ENCODE assay signal across 9 cellular contexts in the genomic region with DNA sequence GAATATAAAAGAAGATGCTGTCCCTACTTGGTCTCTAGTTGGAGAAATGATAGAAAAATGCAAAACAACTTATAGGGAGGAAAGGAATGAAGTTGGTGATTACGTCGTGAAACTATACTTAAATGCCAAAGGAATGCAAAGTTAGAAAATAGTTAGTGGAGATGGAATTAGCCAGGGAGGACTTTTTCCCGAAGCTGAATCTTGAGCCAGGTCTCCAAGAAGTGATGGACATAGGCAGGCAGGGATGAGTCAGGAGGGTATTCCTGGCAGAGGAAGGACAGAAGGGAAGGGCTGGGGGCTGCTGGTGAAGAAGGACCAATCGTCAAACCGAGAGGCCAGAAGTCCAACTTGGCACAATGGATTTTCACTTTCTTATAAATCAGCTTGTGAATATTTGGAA. TPM values are rescaled to one million over a fixed set of nuclear protein-coding genes. Genes with fewer than 3 reads are reported as not detected.
DNase-seq lines count a peak whose midpoint lies in the region; ATAC-seq and TF ChIP-seq lines count a peak whose summit lies in the region.
"Had no signal": no experiment of that assay in that cellular context is flagged by ENCODE, and none has a peak within 500 bp of the region (broad histone marks: within the 10 kb centered on the region; RNA-seq: fewer than 3 reads in every experiment).

No MANE protein-coding gene starts in this region.

- H3K4me1 ChIP-seq in heart right ventricle (peaks cover 0 to 53% (median 27%) of the 10 kb centered on the region in 9 donors), vagina (peaks cover 63% of the 10 kb centered on the region)

- H3K27me3 ChIP-seq in heart right ventricle, result no peaks in the 10 kb centered on the region
- no peaks in the 10 kb centered on the region for H3K27me3 ChIP-seq in vagina

- H3K27me3 Mint-ChIP-seq in brain, result peaks cover 4% of the 10 kb centered on the region
- H3K27me3 Mint-ChIP-seq in memory B cell, result no peaks in the 10 kb centered on the region

- no peaks in the 10 kb centered on the region for H3K9me3 Mint-ChIP-seq in brain
- H3K9me3 Mint-ChIP-seq in memory B cell, result no peaks in the 10 kb centered on the region

- H3K36me3 ChIP-seq in heart right ventricle (no peaks in the 10 kb centered on the region), vagina (no peaks in the 10 kb centered on the region)

- H3K4me3 ChIP-seq in heart right ventricle (peak overlapping the region; percentile 61 to 90 (median 78)), vagina (peak overlapping the region; percentile 57 to 68)

- intact Hi-C loops in heart right ventricle (cut with DNase I), result loop anchor here in 1 of 10 donors (10.0 kb wide), 1 partner anchor 96 kb away; no protein-coding TSS in a partner anchor
- intact Hi-C loops in Right ventricle myocardium superior (cut with DNase I), result no loop called here
- intact Hi-C loops in vagina (cut with DNase I), result loop anchor here (10.0 kb wide), 1 partner anchor 96 kb away; no protein-coding TSS in a partner anchor

- no peaks in the 10 kb centered on the region for H3K9me3 ChIP-seq in heart right ventricle
- no peaks in the 10 kb centered on the region for H3K9me3 ChIP-seq in vagina

- H3K36me3 Mint-ChIP-seq in brain, result peaks cover 7% of the 10 kb centered on the region
- H3K36me3 Mint-ChIP-seq in memory B cell, result peaks cover 3% of the 10 kb centered on the region

- no peak for TF ChIP-seq POLR2A in vagina (IDR thresholded peaks at IDR 0.05)

- ATAC-seq in heart right ventricle (no peak), Right ventricle myocardium superior (ENCODE audit: poor library complexity) (no peak), memory B cell (ENCODE audit: low read depth) (no peak), GM18511 (IDR thresholded peaks at IDR 0.05; ENCODE audit: unreplicated experiment) (no peak)

- WGBS in heart right ventricle, 2 donors, result 33 to 41% methylated on average over 5 of the region's 5 CpGs

- H3K4me3 Mint-ChIP-seq in brain, result peak overlapping the region; percentile 87 to 90 (median 88)
- H3K4me3 Mint-ChIP-seq in memory B cell, result peak overlapping the region; percentile 88

- H3K4me1 Mint-ChIP-seq in brain, result peaks cover 58% of the 10 kb centered on the region
- H3K4me1 Mint-ChIP-seq in memory B cell, result peaks cover 28% of the 10 kb centered on the region

- DNase-seq in heart right ventricle (no peak), Right ventricle myocardium superior (no peak), memory B cell (ENCODE audit: low spot score in 2 of 2) (no peak), vagina (ENCODE audit: extremely low spot score in 2 of 2) (no peak), NOMO-1 treated with dmso at 0.1 percent for 144 hours (lab: John Stamatoyannopoulos, UW; ENCODE audit: unreplicated experiment) (no peak), DMS153 treated with DMSO at 0.1 percent for 48 hours (lab: John Stamatoyannopoulos, UW; ENCODE audit: unreplicated experiment) (no peak)
- DNase-seq: SHP77 had no signal

- no peak for TF ChIP-seq CTCF in heart right ventricle (IDR thresholded peaks at IDR 0.05)
- TF ChIP-seq CTCF in brain (conservative IDR thresholded peaks at IDR 0.05), result no peak
- TF ChIP-seq CTCF in vagina (IDR thresholded peaks at IDR 0.05), result no peak

- H3K27ac Mint-ChIP-seq in brain (peak overlapping the region; percentile 84 to 95 (median 87)), memory B cell (no peak overlapping the region)

- H3K27ac ChIP-seq in heart right ventricle (peak overlapping the region in 1 of 10 donors; percentile 91), vagina (peak overlapping the region; percentile 83)

RNA-seq across cellular contexts. Expression of gene SNTB2, which starts 1.8 kb away (rescaled TPM):
- total RNA-seq in heart right ventricle, result 10 to 100 TPM in 3 of 10 donors, 1 to 10 TPM in 7; 8.1 to 15.7 (median 9.5) TPM
- polyA plus RNA-seq in heart right ventricle, result 1 to 10 TPM; 3.0 to 4.0 TPM
- total RNA-seq in Right ventricle myocardium superior, result 12.3 TPM
- 3.4 TPM for polyA plus RNA-seq in brain (ENCODE audit: insufficient read depth, low read depth, low replicate concordance)
- 50.8 TPM for total RNA-seq in vagina

RNA-seq across cellular contexts. Expression of gene UTP4, which starts 56.3 kb away (rescaled TPM):
- total RNA-seq in heart right ventricle, result 10 to 100 TPM; 19.1 to 32.8 (median 26.8) TPM
- 10 to 100 TPM; 13.0 to 22.8 TPM for polyA plus RNA-seq in heart right ventricle
- 24.1 TPM for total RNA-seq in Right ventricle myocardium superior
- 36.3 TPM for polyA plus RNA-seq in brain (ENCODE audit: insufficient read depth, low read depth, low replicate concordance)
- 34.9 TPM for total RNA-seq in vagina

RNA-seq across cellular contexts. Expression of gene CHTF8, which starts 56.3 kb away (rescaled TPM):
- total RNA-seq in heart right ventricle (10 to 100 TPM; 46.1 to 80.6 (median 55.6) TPM), Right ventricle myocardium superior (52.5 TPM), vagina (59.4 TPM)
- polyA plus RNA-seq in heart right ventricle (10 to 100 TPM; 17.2 to 38.0 TPM), brain (ENCODE audit: insufficient read depth, low read depth, low replicate concordance) (151 TPM)
